In the genomic region with DNA sequence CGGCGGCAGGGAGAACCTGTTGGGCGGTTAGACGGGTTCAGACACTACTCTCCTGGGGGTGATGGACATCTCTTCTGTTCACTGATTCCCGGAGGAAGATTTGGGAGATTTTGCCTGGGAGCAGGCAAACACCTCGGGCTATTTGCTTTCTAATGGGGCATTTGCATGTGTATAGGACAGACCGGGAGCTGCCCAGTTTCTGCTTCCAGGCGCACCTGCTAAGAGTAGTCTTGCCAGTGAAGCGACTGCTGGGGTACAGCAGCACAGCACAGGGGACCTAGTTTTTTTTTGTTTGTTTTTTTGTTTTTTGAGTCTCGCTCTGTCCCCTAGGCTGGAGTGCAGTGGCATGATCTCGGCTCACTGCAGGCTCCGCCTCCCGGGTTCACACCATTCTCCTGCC, we compare ENCODE assay signal across 8 cellular contexts. TPM values are rescaled to one million over a fixed set of nuclear protein-coding genes. Genes with fewer than 3 reads are reported as not detected.
"Had no signal": no experiment of that assay in that cellular context is flagged by ENCODE, and none has a peak within 500 bp of the region (broad histone marks: within the 10 kb centered on the region; RNA-seq: fewer than 3 reads in every experiment).

No MANE protein-coding gene starts in this region.

- H3K9ac ChIP-seq: KMS-11 had no signal

- H3K4me3 ChIP-seq: K562 had no signal

- FAIRE-seq: HepG2, K562 had no signal

- H3K4me2 ChIP-seq: KMS-11 had no signal

- DNase-seq: IMR-90, KBM-7, KG1 had no signal

- H3K4me3 Mint-ChIP-seq: IgD-negative memory B cell had no signal

- H3K27ac ChIP-seq: HL-60, KMS-11 had no signal

- H3K27me3 Mint-ChIP-seq: IgD-negative memory B cell had no signal

- H3K36me3 Mint-ChIP-seq: IgD-negative memory B cell had no signal

- H3K4me1 Mint-ChIP-seq: IgD-negative memory B cell had no signal

- H3K27ac Mint-ChIP-seq: IgD-negative memory B cell had no signal

- H3K9me3 Mint-ChIP-seq: IgD-negative memory B cell had no signal

- ATAC-seq: HepG2, K562 had no signal

RNA-seq across cellular contexts. Expression of gene H19, which starts 6.8 kb away (rescaled TPM):
- total RNA-seq: IMR-90 had no signal
- polyA plus RNA-seq: IgD-negative memory B cell had no signal
